21 cellular contexts compared by ENCODE assay signal in genomic region chr3:71166366-71166765, GRCh38.
"Had no signal": no experiment of that assay in that cellular context is flagged by ENCODE, and none has a peak within 500 bp of the region (broad histone marks: within the 10 kb centered on the region; RNA-seq: fewer than 3 reads in every experiment).

No MANE protein-coding gene starts in this region.

- H3K4me3 Mint-ChIP-seq: activated CD8-positive, alpha-beta T cell treated with anti-CD3 and anti-CD28 coated beads, Interleukin-2, amount 10 ng/mL, durations not matched to agents 7 days and 5 days; activated T-cell treated with anti-CD3 and anti-CD28 coated beads, Interleukin-2, amount 50 U/mL, for 24 hours; effector memory CD8-positive, alpha-beta T cell; neural progenitor cell; stimulated activated naive CD8-positive, alpha-beta T cell treated with anti-CD3 and anti-CD28 coated beads, Interleukin-15, amount 100 ng/mL, for 72 hours; T-helper 2 cell treated with Interferon-gamma antibody and Interleukin-4, amounts not matched to agents 5 μg/mL and 100 μg/mL, for 36 hours had no signal

- H3K9me3 ChIP-seq: adrenal gland, psoas muscle, SK-N-SH, suprapubic skin had no signal

- DNase-seq: activated CD4-positive, alpha-beta T cell treated with anti-CD3 and anti-CD28 coated beads for 48 hours; activated CD4-positive, CD25-positive, alpha-beta regulatory T cell; activated CD8-positive, alpha-beta T cell treated with anti-CD3 and anti-CD28 coated beads, Interleukin-2, amount 10 ng/mL, durations not matched to agents 7 days and 5 days; activated naive CD4-positive, alpha-beta T cell treated with Interleukin-2 at 50 U/mL for 16 hours; activated T-cell treated with anti-CD3 and anti-CD28 coated beads, Interleukin-2, amount 50 U/mL, for 24 hours; adrenal gland; effector memory CD8-positive, alpha-beta T cell; foreskin keratinocyte; hippocampal formation; psoas muscle; right cardiac atrium; stimulated activated CD4-positive, alpha-beta T cell treated with anti-CD3 and anti-CD28 coated beads, Interleukin-15, amount 100 ng/mL, for 24 hours; stimulated activated CD4-positive, alpha-beta T cell treated with anti-CD3 and anti-CD28 coated beads, Interleukin-2, amount 100 ng/mL, for 48 hours; stimulated activated naive CD8-positive, alpha-beta T cell treated with anti-CD3 and anti-CD28 coated beads, Interleukin-15, amount 100 ng/mL, for 72 hours; upper lobe of left lung had no signal

- H3K9me3 Mint-ChIP-seq: effector memory CD8-positive, alpha-beta T cell; neural progenitor cell had no signal

- H3K27ac Mint-ChIP-seq: activated CD8-positive, alpha-beta T cell treated with anti-CD3 and anti-CD28 coated beads, Interleukin-2, amount 10 ng/mL, durations not matched to agents 7 days and 5 days; activated T-cell treated with anti-CD3 and anti-CD28 coated beads, Interleukin-2, amount 50 U/mL, for 24 hours; activated T-helper 2 cell treated with anti-CD3 and anti-CD28 coated beads, Interferon-gamma antibody, Interleukin-2, Interleukin-4, amounts not matched to agents 10 μg/mL and 5 μg/mL and 100 μg/mL, durations not matched to agents 14 hours and 24 hours and 36 hours; neural progenitor cell; T-helper 2 cell treated with Interferon-gamma antibody and Interleukin-4, amounts not matched to agents 5 μg/mL and 100 μg/mL, for 36 hours had no signal

- H3K27me3 ChIP-seq: adrenal gland, foreskin keratinocyte, neural progenitor cell, suprapubic skin, upper lobe of left lung had no signal

- H3K27ac ChIP-seq: adrenal gland, foreskin keratinocyte, neural progenitor cell, psoas muscle, suprapubic skin, upper lobe of left lung had no signal

- H3K27me3 Mint-ChIP-seq: activated T-cell treated with anti-CD3 and anti-CD28 coated beads, Interleukin-2, amount 50 U/mL, for 24 hours; effector memory CD8-positive, alpha-beta T cell; stimulated activated naive CD8-positive, alpha-beta T cell treated with anti-CD3 and anti-CD28 coated beads, Interleukin-15, amount 100 ng/mL, for 72 hours had no signal

- ATAC-seq: activated CD8-positive, alpha-beta T cell treated with anti-CD3 and anti-CD28 coated beads, Interleukin-2, amount 10 ng/mL, durations not matched to agents 7 days and 5 days; effector memory CD8-positive, alpha-beta T cell; foreskin keratinocyte; psoas muscle; right cardiac atrium; stimulated activated naive CD8-positive, alpha-beta T cell treated with anti-CD3 and anti-CD28 coated beads, Interleukin-15, amount 100 ng/mL, for 72 hours had no signal

- H3K4me3 ChIP-seq: adrenal gland, lung, neural progenitor cell, psoas muscle, suprapubic skin, upper lobe of left lung had no signal

- H3K4me1 ChIP-seq: adrenal gland, foreskin keratinocyte had no signal

- H3K36me3 ChIP-seq: adrenal gland, suprapubic skin, upper lobe of left lung had no signal
